13 cellular contexts compared by ENCODE assay signal in the genomic region with DNA sequence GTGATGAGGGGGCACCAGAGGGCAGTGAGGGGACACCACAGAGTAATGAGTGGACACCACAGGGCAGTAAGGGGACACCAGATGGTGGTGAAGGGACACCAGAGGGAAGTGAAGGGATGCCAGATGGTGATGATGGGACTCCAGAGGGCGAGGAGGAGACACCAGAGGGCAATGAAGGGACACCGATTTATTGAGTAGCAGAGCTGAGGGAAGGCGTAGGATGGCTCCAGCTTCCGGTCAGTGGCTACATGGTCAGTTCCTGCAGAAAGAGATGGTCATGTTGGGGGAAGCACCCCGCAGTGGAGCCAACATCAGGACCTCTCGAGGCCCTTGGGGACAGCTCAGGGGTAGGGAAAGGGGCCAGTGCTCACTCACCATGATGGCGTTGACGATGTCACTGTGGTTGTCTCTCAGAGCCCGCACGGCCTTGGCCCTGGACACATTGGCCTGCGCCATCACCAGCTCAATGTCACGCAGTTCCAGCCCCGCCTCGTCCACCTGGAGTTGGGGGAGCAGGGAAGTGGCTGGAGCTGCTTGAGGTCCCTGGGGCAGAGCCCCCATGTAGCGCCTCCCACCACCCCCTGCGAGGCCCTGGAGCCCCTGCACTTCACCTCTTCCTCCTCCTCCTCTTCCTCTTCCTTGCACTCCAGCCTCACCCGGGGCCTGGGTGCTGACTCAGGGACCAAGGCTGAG. TPM values are rescaled to one million over a fixed set of nuclear protein-coding genes. Genes with fewer than 3 reads are reported as not detected.
DNase-seq lines count a peak whose midpoint lies in the region; ATAC-seq and TF ChIP-seq lines count a peak whose summit lies in the region.
"Had no signal": no experiment of that assay in that cellular context is flagged by ENCODE, and none has a peak within 500 bp of the region (broad histone marks: within the 10 kb centered on the region; RNA-seq: fewer than 3 reads in every experiment).

No MANE protein-coding gene starts in this region.

- peak; percentile 38 for ATAC-seq in CD8-positive, alpha-beta T cell
- ATAC-seq in activated CD8-positive, alpha-beta T cell treated with anti-CD3 and anti-CD28 coated beads for 36 hours, result peak; percentile 35
- ATAC-seq in mucosa of descending colon, result peak; percentile 8
- ATAC-seq: GM12878 had no signal

- H3K9me3 ChIP-seq in CD8-positive, alpha-beta T cell (ENCODE audit: low read length), result no peaks in the 10 kb centered on the region
- no peaks in the 10 kb centered on the region for H3K9me3 ChIP-seq in mucosa of descending colon
- H3K9me3 ChIP-seq: Caco-2, SJSA1 had no signal

- H3K4me3 ChIP-seq in CD8-positive, alpha-beta T cell (ENCODE audit: low read depth, low read length), result no peak overlapping the region
- H3K4me3 ChIP-seq in H7 (ENCODE audit: insufficient read depth, low read depth, low read length), result no peak overlapping the region
- H3K4me3 ChIP-seq in mucosa of descending colon, result no peak overlapping the region
- H3K4me3 ChIP-seq: GM12878, SJSA1 had no signal

- H3K27me3 Mint-ChIP-seq in CD8-positive, alpha-beta T cell (ENCODE audit: low read depth), result no peaks in the 10 kb centered on the region
- H3K27me3 Mint-ChIP-seq in activated CD8-positive, alpha-beta T cell treated with anti-CD3 and anti-CD28 coated beads for 36 hours, result no peaks in the 10 kb centered on the region

- CTCF ChIA-PET in CD8-positive, alpha-beta T cell (lab: Charles Lee), result interaction anchor here (1.2 to 2.7 kb wide), 2 partner anchors 55 to 226 kb away, joined by 3 to 19 read pairs; no protein-coding TSS in a partner anchor
- CTCF ChIA-PET in activated CD8-positive, alpha-beta T cell treated with anti-CD3 and anti-CD28 coated beads for 36 hours (lab: Charles Lee), result interaction anchor here (1.6 kb wide), 1 partner anchor 56 kb away, joined by 4 read pairs; no protein-coding TSS in a partner anchor

- no peak for TF ChIP-seq CTCF in CD8-positive, alpha-beta T cell (IDR thresholded peaks at IDR 0.05)
- TF ChIP-seq CTCF in activated CD8-positive, alpha-beta T cell treated with anti-CD3 and anti-CD28 coated beads for 36 hours (IDR thresholded peaks at IDR 0.05), result no peak
- no peak for TF ChIP-seq CTCF in mucosa of descending colon (IDR thresholded peaks at IDR 0.05)

- H3K4me1 Mint-ChIP-seq in CD8-positive, alpha-beta T cell (ENCODE audit: low read depth), result peaks cover 3% of the 10 kb centered on the region
- H3K4me1 Mint-ChIP-seq in activated CD8-positive, alpha-beta T cell treated with anti-CD3 and anti-CD28 coated beads for 36 hours (ENCODE audit: low read depth), result peaks cover 2% of the 10 kb centered on the region

- POLR2A ChIA-PET in CD8-positive, alpha-beta T cell (lab: Charles Lee), result interaction anchor here (0.7 to 0.9 kb wide), 2 partner anchors 31 to 79 kb away, joined by 3 to 4 read pairs; partner anchors contain the start of gene TBRG4
- POLR2A ChIA-PET in activated CD8-positive, alpha-beta T cell treated with anti-CD3 and anti-CD28 coated beads for 36 hours (lab: Charles Lee), result interaction anchor here (1.0 to 1.1 kb wide), 4 partner anchors 21 to 96 kb away, joined by 3 to 4 read pairs (median 3); no protein-coding TSS in a partner anchor

- H3K36me3 ChIP-seq in CD8-positive, alpha-beta T cell (ENCODE audit: insufficient read depth, low read length), result peaks cover 8% of the 10 kb centered on the region
- H3K36me3 ChIP-seq in H7 (replicated peaks; ENCODE audit: control insufficient read depth, insufficient read depth, low read length), result no peaks in the 10 kb centered on the region; the same call in none of the 2 replicates
- peaks cover 7% of the 10 kb centered on the region for H3K36me3 ChIP-seq in mucosa of descending colon (ENCODE audit: low read depth)

- no peaks in the 10 kb centered on the region for H3K4me1 ChIP-seq in CD8-positive, alpha-beta T cell (ENCODE audit: insufficient read depth, low read length)
- H3K4me1 ChIP-seq in mucosa of descending colon (ENCODE audit: low read depth), result no peaks in the 10 kb centered on the region
- H3K4me1 ChIP-seq: Caco-2, SJSA1 had no signal

- intact Hi-C loops in CD8-positive, alpha-beta T cell (cut with DNase I, micrococcal nuclease), result loop anchor here in 1 of 2 experiments (1.0 kb wide), 1 partner anchor 56 kb away; no protein-coding TSS in a partner anchor
- intact Hi-C loops in activated CD8-positive, alpha-beta T cell treated with anti-CD3 and anti-CD28 coated beads for 36 hours (cut with micrococcal nuclease), result no loop called here
- intact Hi-C loops in mucosa of descending colon (cut with DNase I, micrococcal nuclease), result no loop called here

- peaks cover 14% of the 10 kb centered on the region for H3K36me3 Mint-ChIP-seq in CD8-positive, alpha-beta T cell
- peaks cover 6% of the 10 kb centered on the region for H3K36me3 Mint-ChIP-seq in activated CD8-positive, alpha-beta T cell treated with anti-CD3 and anti-CD28 coated beads for 36 hours (ENCODE audit: low read depth)

- H3K27ac ChIP-seq in CD8-positive, alpha-beta T cell (ENCODE audit: low read depth, low read length), result no peak overlapping the region
- H3K27ac ChIP-seq: SJSA1 had no signal

- peak overlapping the region; percentile 76 for H3K27ac Mint-ChIP-seq in CD8-positive, alpha-beta T cell
- H3K27ac Mint-ChIP-seq in activated CD8-positive, alpha-beta T cell treated with anti-CD3 and anti-CD28 coated beads for 36 hours, result peak overlapping the region; percentile 16

- no peaks in the 10 kb centered on the region for H3K9me3 Mint-ChIP-seq in CD8-positive, alpha-beta T cell
- no peaks in the 10 kb centered on the region for H3K9me3 Mint-ChIP-seq in activated CD8-positive, alpha-beta T cell treated with anti-CD3 and anti-CD28 coated beads for 36 hours

- no peak overlapping the region for H3K4me3 Mint-ChIP-seq in CD8-positive, alpha-beta T cell
- no peak overlapping the region for H3K4me3 Mint-ChIP-seq in activated CD8-positive, alpha-beta T cell treated with anti-CD3 and anti-CD28 coated beads for 36 hours

- DNase-seq in CD8-positive, alpha-beta T cell, result no peak
- DNase-seq in H7, result peak; percentile 27
- DNase-seq in activated CD8-positive, alpha-beta T cell treated with anti-CD3 and anti-CD28 coated beads for 36 hours, result no peak
- no peak for DNase-seq in mucosa of descending colon
- DNase-seq in DMS153 treated with DMSO at 0.1 percent for 48 hours (lab: John Stamatoyannopoulos, UW; ENCODE audit: unreplicated experiment), result no peak
- no peak for DNase-seq in stimulated activated CD4-positive, alpha-beta T cell treated with anti-CD3 and anti-CD28 coated beads, Interleukin-1b, Interleukin-23, amount 100 ng/mL, for 48 hours
- DNase-seq in NCI-H2107 (lab: John Stamatoyannopoulos, UW), result no peak
- DNase-seq: cortex of kidney, NCI-H1436, NCI-H526 had no signal

- no peaks in the 10 kb centered on the region for H3K27me3 ChIP-seq in CD8-positive, alpha-beta T cell (ENCODE audit: insufficient read depth, low read length)
- no peaks in the 10 kb centered on the region for H3K27me3 ChIP-seq in H7 (ENCODE audit: control insufficient read depth, insufficient read depth, low read length)
- H3K27me3 ChIP-seq: SJSA1 had no signal

RNA-seq across cellular contexts. Expression of gene NACAD, which starts 8.4 kb away (rescaled TPM):
- total RNA-seq in CD8-positive, alpha-beta T cell, result 1 to 10 TPM in 1 of 2 experiments, under 1 TPM in 1; 0.68 to 1.7 TPM
- 1.5 and 1.7 TPM in 2 replicates for total RNA-seq in H7 (2014; rRNA removed; shearing (Covaris generic))
- under 1 TPM; 0.31 to 0.50 TPM for total RNA-seq in activated CD8-positive, alpha-beta T cell treated with anti-CD3 and anti-CD28 coated beads for 36 hours
- total RNA-seq in mucosa of descending colon, result 10 to 100 TPM in 1 of 3 donors, 1 to 10 TPM in 1, under 1 TPM in 1; 0.49 to 14.5 (median 1.2) TPM
- total RNA-seq: GM12878 had no signal

RNA-seq across cellular contexts. Expression of gene TBRG4, which starts 31.1 kb away (rescaled TPM):
- 10 to 100 TPM; 75.3 to 79.7 TPM for total RNA-seq in CD8-positive, alpha-beta T cell
- 234 and 238 TPM in 2 replicates for total RNA-seq in H7 (2014; rRNA removed; shearing (Covaris generic))
- 100 to 1,000 TPM; 197 TPM for total RNA-seq in activated CD8-positive, alpha-beta T cell treated with anti-CD3 and anti-CD28 coated beads for 36 hours
- 100 to 1,000 TPM in 1 of 3 donors, 10 to 100 TPM in 2; 84.0 to 122 (median 85.6) TPM for total RNA-seq in mucosa of descending colon
